ENCODE assay signal across 23 cellular contexts in genomic region chrX:130995351-130995967, GRCh38.
"Had no signal": no experiment of that assay in that cellular context is flagged by ENCODE, and none has a peak within 500 bp of the region (broad histone marks: within the 10 kb centered on the region; RNA-seq: fewer than 3 reads in every experiment).

No MANE protein-coding gene starts in this region.

- H3K36me3 ChIP-seq: colonic mucosa, gastroesophageal sphincter, heart right ventricle, neural progenitor cell, right atrium auricular region, sigmoid colon, spleen, tibial artery, upper lobe of left lung had no signal

- H3K9me3 ChIP-seq: colonic mucosa, gastroesophageal sphincter, heart right ventricle, mucosa of descending colon, right atrium auricular region, sigmoid colon, spleen, testis, tibial artery, upper lobe of left lung had no signal

- H3K27ac ChIP-seq: colonic mucosa, epithelial cell of prostate, gastroesophageal sphincter, heart right ventricle, neural progenitor cell, parathyroid adenoma, right atrium auricular region, sigmoid colon, skin epidermis, spleen, testis, tibial artery, upper lobe of left lung had no signal

- H3K4me3 ChIP-seq: colonic mucosa, gastroesophageal sphincter, heart right ventricle, lung, mucosa of descending colon, neural progenitor cell, right atrium auricular region, sigmoid colon, skin epidermis, spleen, testis, tibial artery, upper lobe of left lung had no signal

- H3K4me1 ChIP-seq: colonic mucosa, gastroesophageal sphincter, heart right ventricle, neural progenitor cell, parathyroid adenoma, right atrium auricular region, sigmoid colon, spleen, testis, tibial artery, upper lobe of left lung had no signal

- DNase-seq: effector CD8-positive, alpha-beta T cell; heart right ventricle; hippocampal formation; sigmoid colon; spleen; stimulated activated CD4-positive, alpha-beta T cell treated with anti-CD3 and anti-CD28 coated beads, Interleukin-4, amount 100 ng/mL, for 4 hours; tibial artery; upper lobe of left lung had no signal

- H3K27me3 ChIP-seq: colonic mucosa, gastroesophageal sphincter, neural progenitor cell, right atrium auricular region, sigmoid colon, testis, tibial artery, upper lobe of left lung had no signal

- ATAC-seq: esophagus mucosa; gastroesophageal sphincter; left colon; mucosa of descending colon; naive thymus-derived CD4-positive, alpha-beta T cell; stimulated activated memory B cell treated with anti-CD40 and anti-IgM and Interleukin-4, amounts not matched to agents 10 μg/mL and 1 μg/mL and 100 μg/mL, for 72 hours; stimulated activated naive CD8-positive, alpha-beta T cell treated with anti-CD3 and anti-CD28 coated beads, Interleukin-15, Interleukin-2, amounts not matched to agents 100 U/mL and 50 U/mL, for 24 hours had no signal
